ENCODE assay signal across 8 cellular contexts in genomic region chr16:77722315-77723107, GRCh38. TPM values are rescaled to one million over a fixed set of nuclear protein-coding genes. Genes with fewer than 3 reads are reported as not detected.
DNase-seq lines count a peak whose midpoint lies in the region; ATAC-seq and TF ChIP-seq lines count a peak whose summit lies in the region.

NUDT7 (plus strand) TSS chr16:77722514; CDS start chr16:77722583, 69 bp downstream.

- H3K27ac Mint-ChIP-seq in chondrocyte (ENCODE audit: unreplicated experiment) = peak within 1 kb of the TSS; percentile 61

- H3K4me1 Mint-ChIP-seq in chondrocyte (ENCODE audit: low read depth) = peaks cover 11% of the 10 kb centered on the region

- DNase-seq in Ammon's horn (ENCODE audit: low spot score) (peak; percentile 98), NCI-H345 (lab: John Stamatoyannopoulos, UW) (peak; percentile 94), chondrocyte (ENCODE audit: low spot score) (peak; percentile 99), kidney tubule cell (ENCODE audit: low spot score) (peak; percentile 97)
- DNase-seq in activated CD4-positive, alpha-beta T cell treated with anti-CD3 and anti-CD28 coated beads for 24 hours (ENCODE audit: low read depth in 2 of 2) = peak; percentile 99 to 100
- DNase-seq in stimulated activated CD4-positive, alpha-beta T cell treated with anti-CD3 and anti-CD28 coated beads, Interleukin-1b, Interleukin-23, amount 100 ng/mL, for 1 hour (ENCODE audit: low read depth in 2 of 2) = peak; percentile 94 to 99

- peak; percentile 62 for TF ChIP-seq CTCF in chondrocyte (IDR thresholded peaks at IDR 0.05)

- peaks cover 3% of the 10 kb centered on the region for H3K9me3 Mint-ChIP-seq in chondrocyte (ENCODE audit: low read depth)

- ATAC-seq in GM19025 (IDR thresholded peaks at IDR 0.05; ENCODE audit: low read depth, unreplicated experiment) = peak; percentile 86
- ATAC-seq in HG03280 (IDR thresholded peaks at IDR 0.05; ENCODE audit: unreplicated experiment) = peak; percentile 90

- no peaks in the 10 kb centered on the region for H3K36me3 Mint-ChIP-seq in chondrocyte (ENCODE audit: low read depth)

- H3K27me3 Mint-ChIP-seq in chondrocyte (ENCODE audit: low read depth) = no peaks in the 10 kb centered on the region

- H3K4me3 Mint-ChIP-seq in chondrocyte (ENCODE audit: unreplicated experiment) = peak within 1 kb of the TSS; percentile 80

RNA-seq across cellular contexts. Expression of gene NUDT7, which starts in this region (rescaled TPM):
- 1.4 to 2.1 TPM (median 1.6 TPM) in 3 replicates for total RNA-seq in chondrocyte

Comparison
In these comparisons a context has a peak if more than half of its experiments do, and no peak if none do; other contexts are left out.
1. Peak in every context shown above with its lines: DNase-seq and ATAC-seq.